ENCODE assay signal across 17 cellular contexts in genomic region chr10:78696791-78697420, GRCh38.
"Had no signal": no experiment of that assay in that cellular context is flagged by ENCODE, and none has a peak within 500 bp of the region (broad histone marks: within the 10 kb centered on the region; RNA-seq: fewer than 3 reads in every experiment).

No MANE protein-coding gene starts in this region.

- DNase-seq: activated CD4-positive, alpha-beta T cell treated with anti-CD3 and anti-CD28 coated beads for 4 hours; activated CD8-positive, alpha-beta memory T cell treated with anti-CD3 and anti-CD28 coated beads, Interleukin-2, amount 50 U/mL, for 48 hours; activated CD8-positive, alpha-beta T cell treated with anti-CD3 and anti-CD28 coated beads for 36 hours; activated gamma-delta T cell; activated T-cell treated with anti-CD3 and anti-CD28 coated beads, Interleukin-2, amount 50 U/mL, for 72 hours; amniotic stem cell; cortex of kidney; effector CD4-positive, alpha-beta T cell; foreskin fibroblast; glutamatergic neuron; kidney glomerular epithelial cell; mesenchymal stem cell; nephron progenitor cell; stimulated activated CD4-positive, alpha-beta T cell treated with anti-CD3 and anti-CD28 coated beads, Interleukin-4, amount 100 ng/mL, for 1 hour; stimulated activated naive B cell treated with anti-CD40 and anti-IgM and Interleukin-4, amounts not matched to agents 10 μg/mL and 1 μg/mL and 100 μg/mL, for 72 hours; SW 1271 had no signal

- ATAC-seq: activated CD8-positive, alpha-beta T cell treated with anti-CD3 and anti-CD28 coated beads for 36 hours; activated T-cell treated with anti-CD3 and anti-CD28 coated beads, Interleukin-2, amount 50 U/mL, for 72 hours; stimulated activated naive B cell treated with anti-CD40 and anti-IgM and Interleukin-4, amounts not matched to agents 10 μg/mL and 1 μg/mL and 100 μg/mL, for 72 hours; WTC11 had no signal
